In genomic region chr11:1105183-1105565, GRCh38 we compare ENCODE assay signal across 9 cellular contexts. TPM values are rescaled to one million over a fixed set of nuclear protein-coding genes. Genes with fewer than 3 reads are reported as not detected.
"Had no signal": no experiment of that assay in that cellular context is flagged by ENCODE, and none has a peak within 500 bp of the region (broad histone marks: within the 10 kb centered on the region; RNA-seq: fewer than 3 reads in every experiment).

No MANE protein-coding gene starts in this region.

- H3K9me3 Mint-ChIP-seq: IgD-negative memory B cell had no signal

- H3K36me3 Mint-ChIP-seq: IgD-negative memory B cell had no signal

- H3K4me3 Mint-ChIP-seq: GM23338, H9, IgD-negative memory B cell had no signal

- H3K27ac Mint-ChIP-seq: GM23338, H9, IgD-negative memory B cell had no signal

- FAIRE-seq: H1, H54, HepG2 had no signal

- H3K27me3 Mint-ChIP-seq: IgD-negative memory B cell had no signal

- H3K4me3 ChIP-seq: GM23338 had no signal

- DNase-seq: H9, HCEC 1CT had no signal

- H3K27ac ChIP-seq: HL-60 had no signal

- H3K4me1 Mint-ChIP-seq: GM23338, H9 had no signal

- ATAC-seq: GM23338, HepG2 had no signal

RNA-seq across cellular contexts. Expression of gene MUC2, which starts 30.5 kb away (rescaled TPM):
- total RNA-seq: GM23338, H1, H9, HepG2, HT1080 had no signal
- polyA plus RNA-seq: GM23338, H1, HepG2, IgD-negative memory B cell had no signal

RNA-seq across cellular contexts. Expression of gene MUC5AC, which starts 52.6 kb away (rescaled TPM):
- total RNA-seq: GM23338, H1, H9, HepG2, HT1080 had no signal
- polyA plus RNA-seq: GM23338, H1, IgD-negative memory B cell had no signal
